Comparison of ENCODE assay signal across 9 cellular contexts in genomic region chr3:170848294-170848917, GRCh38. TPM values are rescaled to one million over a fixed set of nuclear protein-coding genes. Genes with fewer than 3 reads are reported as not detected.
A peak's percentile ranks its signal among the peaks of the same experiment; 100 is the strongest.
DNase-seq lines count a peak whose midpoint lies in the region; ATAC-seq, FAIRE-seq and TF ChIP-seq lines count a peak whose summit lies in the region.
"Had no signal": no experiment of that assay in that cellular context is flagged by ENCODE, and none has a peak within 500 bp of the region (broad histone marks: within the 10 kb centered on the region; RNA-seq: fewer than 3 reads in every experiment).

No MANE protein-coding gene starts in this region.

- POLR2A ChIA-PET in PC-9 (lab: Charles Lee; ENCODE audit: unreplicated experiment) = interaction anchor here (0.5 to 0.7 kb wide), 3 partner anchors 37 to 453 kb away, joined by 4 to 8 read pairs (median 4); no protein-coding TSS in a partner anchor

- no peaks in the 10 kb centered on the region for H3K9me2 ChIP-seq in PC-9 (ENCODE audit: insufficient read depth)

- peak; percentile 74 for FAIRE-seq in A204.1 (lab: Jason Lieb, UNC)

- H3K27ac ChIP-seq in PC-9 = no peak overlapping the region

- H3K4me2 ChIP-seq in PC-9 = no peak overlapping the region

- H3F3A ChIP-seq in PC-9 (ENCODE audit: insufficient read depth, low read depth) = no peaks in the 10 kb centered on the region

- CTCF ChIA-PET in PC-9 (lab: Charles Lee) = interaction anchor here (0.6 to 1.8 kb wide), 6 partner anchors 15 to 1079 kb away, joined by 3 to 23 read pairs (median 4); partner anchors contain the start of gene ACTRT3

- H3K4me1 ChIP-seq in PC-9 (replicated peaks; ENCODE audit: insufficient read depth) = no peaks in the 10 kb centered on the region

- no TSS peak for BruUV-seq in PC-9 (replicated peaks; lab: Mats Ljungman, UMichigan)

- no peaks in the 10 kb centered on the region for H3K9me3 ChIP-seq in PC-9 (ENCODE audit: insufficient read depth, low read depth)

- H4K20me1 ChIP-seq in PC-9 (ENCODE audit: insufficient read depth) = no peaks in the 10 kb centered on the region

- DNase-seq in DMS53 (lab: John Stamatoyannopoulos, UW) (peak; percentile 30), PC-9 (no peak), fibroblast of peridontal ligament (ENCODE audit: extremely low read depth) (peak; percentile 58), amniotic stem cell (lab: John Stamatoyannopoulos, UW) (no peak), KG1 (lab: John Stamatoyannopoulos, UW) (no peak), T-helper 2 cell (no peak)
- DNase-seq: stimulated activated naive CD4-positive, alpha-beta T cell had no signal

- intact Hi-C loops in PC-9 (cut with micrococcal nuclease; ENCODE audit: unreplicated experiment) = loop anchor here (1.0 to 2.0 kb wide), 3 partner anchors 34 to 538 kb away; no protein-coding TSS in a partner anchor

- no peaks in the 10 kb centered on the region for H3K79me2 ChIP-seq in PC-9 (ENCODE audit: low read depth)

- no peaks in the 10 kb centered on the region for H3K27me3 ChIP-seq in PC-9 (ENCODE audit: insufficient read depth, low read depth)

- no peak overlapping the region for H2AFZ ChIP-seq in PC-9

- TF ChIP-seq CTCF in PC-9 (conservative IDR thresholded peaks at IDR 0.05) = peak; percentile 79

- ATAC-seq in HG02885 (IDR thresholded peaks at IDR 0.05; ENCODE audit: poor library complexity, unreplicated experiment) = no peak

- no peaks in the 10 kb centered on the region for H3K36me3 ChIP-seq in PC-9 (ENCODE audit: low read depth)

- H3K4me3 ChIP-seq in PC-9 = no peak overlapping the region

RNA-seq across cellular contexts. Expression of gene RPL22L1, which starts 21.6 kb away (rescaled TPM):
- 57.3 and 60.3 TPM in 2 replicates for total RNA-seq in PC-9 (2021)

Comparison
In these comparisons a context has a peak if more than half of its experiments do, and no peak if none do; other contexts are left out.
1. DNase-seq: peak in DMS53 (single experiment) and fibroblast of peridontal ligament (single experiment); none in PC-9 (0 of 2), amniotic stem cell (single experiment), KG1 (single experiment) and T-helper 2 cell (0 of 5).